In the genomic region with DNA sequence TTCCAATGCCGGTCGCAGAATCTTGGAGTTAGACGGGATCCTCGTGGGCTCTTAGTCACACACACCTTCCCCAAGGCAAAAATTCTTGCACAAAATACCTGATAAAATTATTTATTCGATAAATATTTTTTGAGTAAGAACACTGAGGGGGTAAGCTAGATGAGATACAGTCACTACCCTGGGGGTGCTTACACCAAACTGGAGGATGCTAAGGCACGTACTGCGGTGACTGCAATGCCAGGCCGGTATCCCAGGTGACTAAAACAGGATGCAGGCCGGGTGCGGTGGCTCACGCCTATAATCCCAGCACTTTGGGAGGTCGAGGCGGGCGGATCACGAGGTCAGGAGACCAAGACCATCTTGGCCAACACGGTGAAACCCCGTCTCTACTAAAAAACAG, we compare ENCODE assay signal across 1 cellular context.
TF ChIP-seq lines count a peak whose summit lies in the region.

No MANE protein-coding gene starts in this region.

TF ChIP-seq in WTC11, 78 proteins besides CTCF, POLR2A, EP300 and RAD21 (continued from another document):
- TF ChIP-seq, protein P1, sequence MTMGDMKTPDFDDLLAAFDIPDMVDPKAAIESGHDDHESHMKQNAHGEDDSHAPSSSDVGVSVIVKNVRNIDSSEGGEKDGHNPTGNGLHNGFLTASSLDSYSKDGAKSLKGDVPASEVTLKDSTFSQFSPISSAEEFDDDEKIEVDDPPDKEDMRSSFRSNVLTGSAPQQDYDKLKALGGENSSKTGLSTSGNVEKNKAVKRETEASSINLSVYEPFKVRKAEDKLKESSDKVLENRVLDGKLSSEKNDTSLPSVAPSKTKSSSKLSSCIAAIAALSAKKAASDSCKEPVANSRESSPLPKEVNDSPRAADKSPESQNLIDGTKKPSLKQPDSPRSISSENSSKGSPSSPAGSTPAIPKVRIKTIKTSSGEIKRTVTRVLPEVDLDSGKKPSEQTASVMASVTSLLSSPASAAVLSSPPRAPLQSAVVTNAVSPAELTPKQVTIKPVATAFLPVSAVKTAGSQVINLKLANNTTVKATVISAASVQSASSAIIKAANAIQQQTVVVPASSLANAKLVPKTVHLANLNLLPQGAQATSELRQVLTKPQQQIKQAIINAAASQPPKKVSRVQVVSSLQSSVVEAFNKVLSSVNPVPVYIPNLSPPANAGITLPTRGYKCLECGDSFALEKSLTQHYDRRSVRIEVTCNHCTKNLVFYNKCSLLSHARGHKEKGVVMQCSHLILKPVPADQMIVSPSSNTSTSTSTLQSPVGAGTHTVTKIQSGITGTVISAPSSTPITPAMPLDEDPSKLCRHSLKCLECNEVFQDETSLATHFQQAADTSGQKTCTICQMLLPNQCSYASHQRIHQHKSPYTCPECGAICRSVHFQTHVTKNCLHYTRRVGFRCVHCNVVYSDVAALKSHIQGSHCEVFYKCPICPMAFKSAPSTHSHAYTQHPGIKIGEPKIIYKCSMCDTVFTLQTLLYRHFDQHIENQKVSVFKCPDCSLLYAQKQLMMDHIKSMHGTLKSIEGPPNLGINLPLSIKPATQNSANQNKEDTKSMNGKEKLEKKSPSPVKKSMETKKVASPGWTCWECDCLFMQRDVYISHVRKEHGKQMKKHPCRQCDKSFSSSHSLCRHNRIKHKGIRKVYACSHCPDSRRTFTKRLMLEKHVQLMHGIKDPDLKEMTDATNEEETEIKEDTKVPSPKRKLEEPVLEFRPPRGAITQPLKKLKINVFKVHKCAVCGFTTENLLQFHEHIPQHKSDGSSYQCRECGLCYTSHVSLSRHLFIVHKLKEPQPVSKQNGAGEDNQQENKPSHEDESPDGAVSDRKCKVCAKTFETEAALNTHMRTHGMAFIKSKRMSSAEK (CRISPR knock-in tag; IDR thresholded peaks at IDR 0.05; ENCODE audit: borderline replicate concordance): no peak
- TF ChIP-seq, protein P2, sequence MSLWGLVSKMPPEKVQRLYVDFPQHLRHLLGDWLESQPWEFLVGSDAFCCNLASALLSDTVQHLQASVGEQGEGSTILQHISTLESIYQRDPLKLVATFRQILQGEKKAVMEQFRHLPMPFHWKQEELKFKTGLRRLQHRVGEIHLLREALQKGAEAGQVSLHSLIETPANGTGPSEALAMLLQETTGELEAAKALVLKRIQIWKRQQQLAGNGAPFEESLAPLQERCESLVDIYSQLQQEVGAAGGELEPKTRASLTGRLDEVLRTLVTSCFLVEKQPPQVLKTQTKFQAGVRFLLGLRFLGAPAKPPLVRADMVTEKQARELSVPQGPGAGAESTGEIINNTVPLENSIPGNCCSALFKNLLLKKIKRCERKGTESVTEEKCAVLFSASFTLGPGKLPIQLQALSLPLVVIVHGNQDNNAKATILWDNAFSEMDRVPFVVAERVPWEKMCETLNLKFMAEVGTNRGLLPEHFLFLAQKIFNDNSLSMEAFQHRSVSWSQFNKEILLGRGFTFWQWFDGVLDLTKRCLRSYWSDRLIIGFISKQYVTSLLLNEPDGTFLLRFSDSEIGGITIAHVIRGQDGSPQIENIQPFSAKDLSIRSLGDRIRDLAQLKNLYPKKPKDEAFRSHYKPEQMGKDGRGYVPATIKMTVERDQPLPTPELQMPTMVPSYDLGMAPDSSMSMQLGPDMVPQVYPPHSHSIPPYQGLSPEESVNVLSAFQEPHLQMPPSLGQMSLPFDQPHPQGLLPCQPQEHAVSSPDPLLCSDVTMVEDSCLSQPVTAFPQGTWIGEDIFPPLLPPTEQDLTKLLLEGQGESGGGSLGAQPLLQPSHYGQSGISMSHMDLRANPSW (CRISPR knock-in tag; conservative IDR thresholded peaks at IDR 0.05; ENCODE audit: low read depth): no peak
- TF ChIP-seq, protein P3, sequence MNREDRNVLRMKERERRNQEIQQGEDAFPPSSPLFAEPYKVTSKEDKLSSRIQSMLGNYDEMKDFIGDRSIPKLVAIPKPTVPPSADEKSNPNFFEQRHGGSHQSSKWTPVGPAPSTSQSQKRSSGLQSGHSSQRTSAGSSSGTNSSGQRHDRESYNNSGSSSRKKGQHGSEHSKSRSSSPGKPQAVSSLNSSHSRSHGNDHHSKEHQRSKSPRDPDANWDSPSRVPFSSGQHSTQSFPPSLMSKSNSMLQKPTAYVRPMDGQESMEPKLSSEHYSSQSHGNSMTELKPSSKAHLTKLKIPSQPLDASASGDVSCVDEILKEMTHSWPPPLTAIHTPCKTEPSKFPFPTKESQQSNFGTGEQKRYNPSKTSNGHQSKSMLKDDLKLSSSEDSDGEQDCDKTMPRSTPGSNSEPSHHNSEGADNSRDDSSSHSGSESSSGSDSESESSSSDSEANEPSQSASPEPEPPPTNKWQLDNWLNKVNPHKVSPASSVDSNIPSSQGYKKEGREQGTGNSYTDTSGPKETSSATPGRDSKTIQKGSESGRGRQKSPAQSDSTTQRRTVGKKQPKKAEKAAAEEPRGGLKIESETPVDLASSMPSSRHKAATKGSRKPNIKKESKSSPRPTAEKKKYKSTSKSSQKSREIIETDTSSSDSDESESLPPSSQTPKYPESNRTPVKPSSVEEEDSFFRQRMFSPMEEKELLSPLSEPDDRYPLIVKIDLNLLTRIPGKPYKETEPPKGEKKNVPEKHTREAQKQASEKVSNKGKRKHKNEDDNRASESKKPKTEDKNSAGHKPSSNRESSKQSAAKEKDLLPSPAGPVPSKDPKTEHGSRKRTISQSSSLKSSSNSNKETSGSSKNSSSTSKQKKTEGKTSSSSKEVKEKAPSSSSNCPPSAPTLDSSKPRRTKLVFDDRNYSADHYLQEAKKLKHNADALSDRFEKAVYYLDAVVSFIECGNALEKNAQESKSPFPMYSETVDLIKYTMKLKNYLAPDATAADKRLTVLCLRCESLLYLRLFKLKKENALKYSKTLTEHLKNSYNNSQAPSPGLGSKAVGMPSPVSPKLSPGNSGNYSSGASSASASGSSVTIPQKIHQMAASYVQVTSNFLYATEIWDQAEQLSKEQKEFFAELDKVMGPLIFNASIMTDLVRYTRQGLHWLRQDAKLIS (CRISPR knock-in tag; IDR thresholded peaks at IDR 0.05; ENCODE audit: borderline replicate concordance): no peak
- TF ChIP-seq ZNF121 (CRISPR knock-in tag; IDR thresholded peaks at IDR 0.05): no peak
